ENCODE assay signal across 16 cellular contexts in the genomic region with DNA sequence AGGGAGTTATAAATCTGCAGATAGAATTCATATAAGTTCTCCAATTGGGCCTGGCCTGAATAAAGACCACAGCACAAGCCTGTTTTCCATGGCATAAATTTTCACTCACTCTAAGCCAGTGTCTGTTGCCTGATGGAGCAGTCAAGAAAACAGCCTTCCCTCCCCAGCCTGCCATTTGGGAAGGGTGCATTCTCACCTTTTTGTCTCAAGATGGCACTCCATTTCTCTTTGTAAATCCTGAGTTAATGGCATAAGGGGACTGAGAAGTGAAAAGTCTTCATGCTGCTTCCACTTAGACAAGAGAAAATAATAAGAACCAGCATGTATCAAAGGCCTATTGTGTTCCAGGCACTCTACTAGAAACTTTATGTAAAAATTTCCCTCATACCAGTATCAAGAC.
A peak's percentile ranks its signal among the peaks of the same experiment; 100 is the strongest.
DNase-seq lines count a peak whose midpoint lies in the region; ATAC-seq and TF ChIP-seq lines count a peak whose summit lies in the region.
"Had no signal": no experiment of that assay in that cellular context is flagged by ENCODE, and none has a peak within 500 bp of the region (broad histone marks: within the 10 kb centered on the region; RNA-seq: fewer than 3 reads in every experiment).

No MANE protein-coding gene starts in this region.

- H3K4me1 ChIP-seq in fibroblast of lung (ENCODE audit: control insufficient read depth, extremely low read depth, insufficient read depth, low read length) (no peaks in the 10 kb centered on the region), transverse colon (no peaks in the 10 kb centered on the region), left lung (no peaks in the 10 kb centered on the region)

- H2AFZ ChIP-seq in fibroblast of lung (ENCODE audit: low read length) = no peak overlapping the region

- H4K20me1 ChIP-seq in fibroblast of lung (ENCODE audit: control insufficient read depth, extremely low read depth, insufficient read depth, low read length) = no peaks in the 10 kb centered on the region
- H4K20me1 ChIP-seq: BLaER1 had no signal

- no peaks in the 10 kb centered on the region for H3K27me3 Mint-ChIP-seq in T-helper 17 cell

- no peaks in the 10 kb centered on the region for H3K9me3 ChIP-seq in fibroblast of lung (ENCODE audit: control insufficient read depth, insufficient read depth, low read depth, low read length)
- H3K9me3 ChIP-seq in transverse colon = peaks cover 0 to 6% of the 10 kb centered on the region in 2 donors
- H3K9me3 ChIP-seq in left lung = peaks cover 0 to 9% of the 10 kb centered on the region in 2 donors
- H3K9me3 ChIP-seq in T-helper 17 cell (ENCODE audit: control insufficient read depth, low read length, poor library complexity, severe bottlenecking) = no peaks in the 10 kb centered on the region

- H3K4me1 Mint-ChIP-seq in T-helper 17 cell = peaks cover 10% of the 10 kb centered on the region

- peak; percentile 1 for DNase-seq in AG09309 (ENCODE audit: low read depth)
- no peak for DNase-seq in GM06990 (ENCODE audit: extremely low read depth, insufficient read length)
- DNase-seq in RPMI7951 (ENCODE audit: low read depth) = peak; percentile 26
- peak; percentile 8 to 28 for DNase-seq in fibroblast of lung (ENCODE audit: low read depth in 2 of 2)
- DNase-seq in transverse colon = no peak
- DNase-seq in left lung = no peak
- no peak for DNase-seq in stimulated activated CD4-positive, alpha-beta T cell treated with anti-CD3 and anti-CD28 coated beads, Interleukin-4, amount 100 ng/mL, for 1 hour
- DNase-seq in T-helper 17 cell = no peak
- DNase-seq: activated naive CD4-positive, alpha-beta T cell treated with Interleukin-2 at 50 U/mL for 16 hours; cortex of kidney; GF-D8; NCI-H1105 treated with DMSO at 0.1 percent for 48 hours; stimulated activated CD4-positive, alpha-beta T cell treated with anti-CD3 and anti-CD28 coated beads, Interleukin-4, amount 100 ng/mL, for 4 hours; stimulated activated naive B cell treated with anti-CD40 and anti-IgM and Interleukin-4, amounts not matched to agents 10 μg/mL and 1 μg/mL and 100 μg/mL, for 72 hours had no signal

- in situ Hi-C loops in transverse colon (cut with MboI; ENCODE audit: low pct_ligation_motif_present in 1 of 4, low pct_unique_long_range_greater_than_20kb in 1 of 4, low sequenced_read_pairs in 3 of 4) = no loop called here

- H3K27ac Mint-ChIP-seq in T-helper 17 cell = no peak overlapping the region
- H3K27ac Mint-ChIP-seq: stimulated activated naive B cell treated with anti-CD40 and anti-IgM and Interleukin-4, amounts not matched to agents 10 μg/mL and 1 μg/mL and 100 μg/mL, for 72 hours had no signal

- H3K27me3 ChIP-seq in GM06990 (replicated peaks; ENCODE audit: control insufficient read depth, insufficient read depth, low read length) (no peaks in the 10 kb centered on the region; the same call in 1 of the 2 replicates), fibroblast of lung (ENCODE audit: control insufficient read depth, insufficient read depth, low read length) (no peaks in the 10 kb centered on the region), transverse colon (no peaks in the 10 kb centered on the region), left lung (no peaks in the 10 kb centered on the region)
- H3K27me3 ChIP-seq: BLaER1 had no signal

- ATAC-seq in left lung = no peak
- ATAC-seq in T-helper 17 cell = no peak
- ATAC-seq: stimulated activated naive B cell treated with anti-CD40 and anti-IgM and Interleukin-4, amounts not matched to agents 10 μg/mL and 1 μg/mL and 100 μg/mL, for 72 hours had no signal

- H3K4me3 Mint-ChIP-seq in T-helper 17 cell = no peak overlapping the region
- H3K4me3 Mint-ChIP-seq: stimulated activated naive B cell treated with anti-CD40 and anti-IgM and Interleukin-4, amounts not matched to agents 10 μg/mL and 1 μg/mL and 100 μg/mL, for 72 hours had no signal

- intact Hi-C loops in transverse colon (cut with DNase I; ENCODE audit: low total_unique reads) (no loop called here), left lung (cut with DNase I) (no loop called here)

- no peak for TF ChIP-seq POLR2A in transverse colon (IDR thresholded peaks at IDR 0.05)

- H3K9ac ChIP-seq in fibroblast of lung (ENCODE audit: insufficient read depth, low read length) = no peak overlapping the region
- H3K9ac ChIP-seq: BLaER1 had no signal

- H3K36me3 Mint-ChIP-seq in T-helper 17 cell (ENCODE audit: low read depth) = no peaks in the 10 kb centered on the region

- H3K4me2 ChIP-seq in fibroblast of lung (ENCODE audit: extremely low read depth, insufficient read depth, low read length) = no peak overlapping the region
- H3K4me2 ChIP-seq: BLaER1 had no signal

- TF ChIP-seq CTCF in AG09309 (IDR thresholded peaks at IDR 0.05; ENCODE audit: control insufficient read depth, insufficient read depth, low read depth, low read length, missing control alignments) = peak; percentile 35
- peak; percentile 11 for TF ChIP-seq CTCF in GM06990 (IDR thresholded peaks at IDR 0.05; ENCODE audit: insufficient read depth, low read length, poor library complexity, severe bottlenecking)
- peak in 1 of 2 donors; percentile 36 for TF ChIP-seq CTCF in fibroblast of lung (conservative IDR thresholded peaks at IDR 0.05 in 1 of 2, IDR thresholded peaks at IDR 0.05 in 1 of 2; ENCODE audit: low read depth in 1 of 2, low read length in 2 of 2)
- TF ChIP-seq CTCF in transverse colon (IDR thresholded peaks at IDR 0.05) = no peak
- TF ChIP-seq CTCF in left lung (IDR thresholded peaks at IDR 0.05) = no peak

- H3K27ac ChIP-seq in fibroblast of lung (ENCODE audit: insufficient read depth, low read length) = no peak overlapping the region
- H3K27ac ChIP-seq in transverse colon = no peak overlapping the region
- H3K27ac ChIP-seq in left lung = no peak overlapping the region
- H3K27ac ChIP-seq: BLaER1, RWPE1 had no signal

- no peak for TF ChIP-seq EP300 in transverse colon (IDR thresholded peaks at IDR 0.05; ENCODE audit: low read depth)

- no peak overlapping the region for H3K4me3 ChIP-seq in AG09309 (ENCODE audit: control insufficient read depth, low read depth, low read length)
- H3K4me3 ChIP-seq in GM06990 (replicated peaks; ENCODE audit: low read depth, low read length) = no peak overlapping the region
- no peak overlapping the region for H3K4me3 ChIP-seq in fibroblast of lung (replicated peaks in 1 of 4; ENCODE audit: control extremely low read depth in 1 of 4, insufficient read depth in 1 of 4, low read depth in 3 of 4, low read length in 4 of 4)
- H3K4me3 ChIP-seq in transverse colon = no peak overlapping the region
- H3K4me3 ChIP-seq in left lung = no peak overlapping the region
- H3K4me3 ChIP-seq: BLaER1 had no signal

- H3K79me2 ChIP-seq in fibroblast of lung (ENCODE audit: control insufficient read depth, insufficient read depth, low read length) = no peaks in the 10 kb centered on the region

- H3K36me3 ChIP-seq in GM06990 (ENCODE audit: control insufficient read depth, insufficient read depth, low read length) (no peaks in the 10 kb centered on the region), fibroblast of lung (ENCODE audit: control insufficient read depth, insufficient read depth, low read length) (no peaks in the 10 kb centered on the region), transverse colon (no peaks in the 10 kb centered on the region), left lung (no peaks in the 10 kb centered on the region)
- H3K36me3 ChIP-seq: BLaER1 had no signal

Comparison
In these comparisons a context has a peak if more than half of its experiments do, and no peak if none do; other contexts are left out.
1. DNase-seq: peak in AG09309 (single experiment), RPMI7951 (single experiment) and fibroblast of lung (2 of 2); none in GM06990 (single experiment), transverse colon (single experiment), left lung (0 of 2), stimulated activated CD4-positive, alpha-beta T cell treated with anti-CD3 and anti-CD28 coated beads, Interleukin-4, amount 100 ng/mL, for 1 hour (single experiment) and T-helper 17 cell (0 of 3).
2. CTCF ChIP-seq: peak in AG09309 (single experiment) and GM06990 (single experiment); none in transverse colon (0 of 5) and left lung (0 of 2).